14 cellular contexts compared by ENCODE assay signal in the genomic region with DNA sequence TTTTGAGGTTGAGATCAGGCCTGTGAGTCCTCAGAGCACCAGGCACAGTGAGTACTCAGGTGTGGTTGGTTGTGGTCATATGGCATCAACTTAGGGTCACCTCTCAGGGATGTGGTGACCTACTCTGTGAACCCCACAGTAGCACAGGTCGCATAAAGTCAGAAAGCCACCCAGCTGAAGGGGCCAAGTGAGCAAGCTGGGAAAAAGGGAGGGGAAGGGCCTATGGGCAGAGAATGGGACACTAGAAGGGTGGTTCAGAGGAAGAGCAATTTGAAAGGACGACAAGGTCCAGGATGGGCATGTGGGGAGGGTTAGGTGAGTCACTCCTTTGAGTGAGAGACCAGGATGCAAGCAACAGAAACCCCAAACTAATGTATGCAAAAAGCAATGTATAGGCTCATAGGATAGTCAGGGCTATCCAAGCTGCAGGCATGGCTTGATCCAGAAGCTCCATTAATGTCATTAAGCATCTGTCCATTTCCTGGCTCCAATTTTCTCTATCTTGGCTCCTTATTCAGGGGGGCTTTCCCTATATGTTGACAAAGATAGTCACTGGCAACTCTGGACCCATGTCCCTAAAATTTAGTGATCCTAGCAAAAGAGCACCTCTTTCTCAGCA. TPM values are rescaled to one million over a fixed set of nuclear protein-coding genes. Genes with fewer than 3 reads are reported as not detected.
A peak's percentile ranks its signal among the peaks of the same experiment; 100 is the strongest.
DNase-seq lines count a peak whose midpoint lies in the region; ATAC-seq and TF ChIP-seq lines count a peak whose summit lies in the region.
"Had no signal": no experiment of that assay in that cellular context is flagged by ENCODE, and none has a peak within 500 bp of the region (broad histone marks: within the 10 kb centered on the region; RNA-seq: fewer than 3 reads in every experiment).

No MANE protein-coding gene starts in this region.

- peaks cover 7% of the 10 kb centered on the region for H3K4me1 ChIP-seq in ovary (ENCODE audit: insufficient read depth)

- no peak for TF ChIP-seq EP300 in ovary (IDR thresholded peaks at IDR 0.05)

- DNase-seq in HFFc6 (peak; percentile 42), memory B cell (ENCODE audit: low spot score in 2 of 2) (no peak), NCI-H345 treated with DMSO at 0.1 percent for 48 hours (lab: John Stamatoyannopoulos, UW; ENCODE audit: unreplicated experiment) (no peak), ovary (no peak)
- DNase-seq in activated T-helper 1 cell treated with anti-CD3 and anti-CD28 coated beads, Interleukin-12 subunit alpha, Interleukin-12 subunit beta, Interleukin-2, Interleukin-4 antibody, amounts not matched to agents 30 ng/mL and 10 ng/mL and 1 ng/mL, durations not matched to agents 14 hours and 24 hours and 36 hours (ENCODE audit: low spot score), result no peak
- no peak for DNase-seq in central memory CD4-positive, alpha-beta T cell
- DNase-seq: AML-193, MV-4-11, NCI-H510A treated with DMSO at 0.1 percent for 48 hours, RPMI8226, T-helper 9 cell had no signal

- H3K4me3 Mint-ChIP-seq in HFFc6 (no peak overlapping the region), memory B cell (no peak overlapping the region)
- no peak overlapping the region for H3K4me3 Mint-ChIP-seq in activated T-helper 1 cell treated with anti-CD3 and anti-CD28 coated beads, Interleukin-12 subunit alpha, Interleukin-12 subunit beta, Interleukin-2, Interleukin-4 antibody, amounts not matched to agents 30 ng/mL and 10 ng/mL and 1 ng/mL, durations not matched to agents 14 hours and 24 hours and 36 hours

- no peak overlapping the region for H3K4me3 ChIP-seq in ovary
- H3K4me3 ChIP-seq: lung had no signal

- no peaks in the 10 kb centered on the region for H3K9me3 Mint-ChIP-seq in HFFc6
- H3K9me3 Mint-ChIP-seq in activated T-helper 1 cell treated with anti-CD3 and anti-CD28 coated beads, Interleukin-12 subunit alpha, Interleukin-12 subunit beta, Interleukin-2, Interleukin-4 antibody, amounts not matched to agents 30 ng/mL and 10 ng/mL and 1 ng/mL, durations not matched to agents 14 hours and 24 hours and 36 hours, result no peaks in the 10 kb centered on the region
- no peaks in the 10 kb centered on the region for H3K9me3 Mint-ChIP-seq in memory B cell

- intact Hi-C loops in activated T-helper 1 cell treated with anti-CD3 and anti-CD28 coated beads, Interleukin-12 subunit alpha, Interleukin-12 subunit beta, Interleukin-2, Interleukin-4 antibody, amounts not matched to agents 30 ng/mL and 10 ng/mL and 1 ng/mL, durations not matched to agents 14 hours and 24 hours and 36 hours (cut with micrococcal nuclease), result loop anchor here (10.0 kb wide), 1 partner anchor 507 kb away; no protein-coding TSS in a partner anchor
- intact Hi-C loops in ovary (cut with DNase I), result loop anchor here in 2 of 4 donors (10.0 kb wide), 2 partner anchors 123 to 127 kb away; a partner anchor contains a TSS

- H3K36me3 Mint-ChIP-seq in HFFc6 (ENCODE audit: low read depth), result 0 out of 2 replicates have a peak, but pooled peaks cover under 1% of the 10 kb centered on the region
- peaks cover 6% of the 10 kb centered on the region for H3K36me3 Mint-ChIP-seq in activated T-helper 1 cell treated with anti-CD3 and anti-CD28 coated beads, Interleukin-12 subunit alpha, Interleukin-12 subunit beta, Interleukin-2, Interleukin-4 antibody, amounts not matched to agents 30 ng/mL and 10 ng/mL and 1 ng/mL, durations not matched to agents 14 hours and 24 hours and 36 hours (ENCODE audit: low read depth)
- H3K36me3 Mint-ChIP-seq in memory B cell, result no peaks in the 10 kb centered on the region

- 76 to 86% (median 86%) methylated on average over 2 of the region's 2 CpGs for WGBS in ovary, 3 donors

- H3K9me3 ChIP-seq in ovary, result no peaks in the 10 kb centered on the region

- no peak for TF ChIP-seq CTCF in 22Rv1 (IDR thresholded peaks at IDR 0.05)
- no peak for TF ChIP-seq CTCF in HFFc6 (IDR thresholded peaks at IDR 0.05)
- no peak for TF ChIP-seq CTCF in ovary (IDR thresholded peaks at IDR 0.05)

- H3K27ac Mint-ChIP-seq in HFFc6 (peak overlapping the region; percentile 60), memory B cell (peak overlapping the region; percentile 3)
- peak overlapping the region; percentile 76 for H3K27ac Mint-ChIP-seq in activated T-helper 1 cell treated with anti-CD3 and anti-CD28 coated beads, Interleukin-12 subunit alpha, Interleukin-12 subunit beta, Interleukin-2, Interleukin-4 antibody, amounts not matched to agents 30 ng/mL and 10 ng/mL and 1 ng/mL, durations not matched to agents 14 hours and 24 hours and 36 hours

- H3K27me3 Mint-ChIP-seq in HFFc6 (ENCODE audit: insufficient read depth), result peaks cover 4% of the 10 kb centered on the region
- H3K27me3 Mint-ChIP-seq in activated T-helper 1 cell treated with anti-CD3 and anti-CD28 coated beads, Interleukin-12 subunit alpha, Interleukin-12 subunit beta, Interleukin-2, Interleukin-4 antibody, amounts not matched to agents 30 ng/mL and 10 ng/mL and 1 ng/mL, durations not matched to agents 14 hours and 24 hours and 36 hours (ENCODE audit: insufficient read depth), result no peaks in the 10 kb centered on the region
- peaks cover 2% of the 10 kb centered on the region for H3K27me3 Mint-ChIP-seq in memory B cell

- H3K4me1 Mint-ChIP-seq in HFFc6 (ENCODE audit: low read depth) (peaks cover 24% of the 10 kb centered on the region), memory B cell (peaks cover 18% of the 10 kb centered on the region)
- peaks cover 45% of the 10 kb centered on the region for H3K4me1 Mint-ChIP-seq in activated T-helper 1 cell treated with anti-CD3 and anti-CD28 coated beads, Interleukin-12 subunit alpha, Interleukin-12 subunit beta, Interleukin-2, Interleukin-4 antibody, amounts not matched to agents 30 ng/mL and 10 ng/mL and 1 ng/mL, durations not matched to agents 14 hours and 24 hours and 36 hours (ENCODE audit: low read depth)

- H3K36me3 ChIP-seq in ovary, result no peaks in the 10 kb centered on the region

- ATAC-seq in memory B cell (ENCODE audit: low read depth) (no peak), HG02642 (IDR thresholded peaks at IDR 0.05; ENCODE audit: poor library complexity, unreplicated experiment) (no peak)

- no peaks in the 10 kb centered on the region for H3K27me3 ChIP-seq in ovary

- TF ChIP-seq POLR2A in ovary (IDR thresholded peaks at IDR 0.05), result no peak

- peak overlapping the region; percentile 95 for H3K27ac ChIP-seq in 22Rv1
- H3K27ac ChIP-seq in ovary, result no peak overlapping the region

RNA-seq across cellular contexts. Expression of a gene that starts 33.5 kb away (rescaled TPM):
- total RNA-seq in HFFc6 (2021; fragmentation: NEBNext Ultra II Directional; extraction: Animal tissue kit (Norgen Biotek cat#: 25700)), result 10 to 100 TPM; 28.3 to 33.9 (median 31.4) TPM
- 59.4 and 61.6 TPM in 2 replicates for total RNA-seq in activated T-helper 1 cell treated with anti-CD3 and anti-CD28 coated beads, Interleukin-12 subunit alpha, Interleukin-12 subunit beta, Interleukin-2, Interleukin-4 antibody, amounts not matched to agents 30 ng/mL and 10 ng/mL and 1 ng/mL, durations not matched to agents 14 hours and 24 hours and 36 hours
- 10 to 100 TPM; 15.5 to 44.5 (median 35.2) TPM for total RNA-seq in ovary
- 10 to 100 TPM; 27.5 to 44.3 TPM for polyA plus RNA-seq in ovary

Comparison
In these comparisons a context has a peak if more than half of its experiments do, and no peak if none do; other contexts are left out.
1. H3K27ac Mint-ChIP-seq: peak in every context shown above with its lines; median percentile 76 in activated T-helper 1 cell treated with anti-CD3 and anti-CD28 coated beads, Interleukin-12 subunit alpha, Interleukin-12 subunit beta, Interleukin-2, Interleukin-4 antibody, amounts not matched to agents 30 ng/mL and 10 ng/mL and 1 ng/mL, durations not matched to agents 14 hours and 24 hours and 36 hours; 60 in HFFc6; 3 in memory B cell.